1 cellular context compared by ENCODE assay signal in the genomic region with DNA sequence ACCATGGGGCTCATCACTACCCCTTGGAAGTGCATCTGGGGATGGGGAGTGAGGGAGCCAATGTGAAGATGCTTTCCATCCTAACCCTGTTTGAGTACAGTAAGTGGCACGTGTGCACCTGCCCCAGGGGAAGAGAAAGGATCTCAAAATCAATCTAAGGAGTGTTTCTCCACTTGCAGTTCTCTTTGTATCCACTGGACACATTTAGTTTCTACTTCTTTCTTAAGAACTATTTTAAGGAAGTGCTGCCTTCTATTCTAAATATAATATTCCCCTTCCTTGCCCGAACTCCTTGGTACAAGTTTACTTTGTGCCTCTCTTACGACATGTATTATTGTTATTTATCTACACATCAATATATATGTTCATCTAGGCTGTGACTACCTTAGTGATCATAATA.
TF ChIP-seq lines count a peak whose summit lies in the region.

No MANE protein-coding gene starts in this region.

TF ChIP-seq in IMR-90, 13 proteins besides CTCF, POLR2A, EP300 and RAD21:
- TF ChIP-seq MAFK (IDR thresholded peaks at IDR 0.05; ENCODE audit: low read depth, low read length) (no peak), CEBPB (IDR thresholded peaks at IDR 0.05; ENCODE audit: low read depth, low read length) (no peak), SMC3 (IDR thresholded peaks at IDR 0.05; ENCODE audit: low read depth, low read length) (no peak), RFX5 (IDR thresholded peaks at IDR 0.05; ENCODE audit: low read depth, low read length) (no peak), RCOR1 (IDR thresholded peaks at IDR 0.05; ENCODE audit: insufficient replicate concordance, low read length) (no peak), MAZ (IDR thresholded peaks at IDR 0.05; ENCODE audit: borderline replicate concordance, low read depth, low read length) (no peak), FOS (IDR thresholded peaks at IDR 0.05; ENCODE audit: low read depth, low read length) (no peak), MXI1 (IDR thresholded peaks at IDR 0.05; ENCODE audit: borderline replicate concordance, low read depth, low read length) (no peak), CHD1 (IDR thresholded peaks at IDR 0.05; ENCODE audit: low read depth, low read length) (no peak), BHLHE40 (IDR thresholded peaks at IDR 0.05; ENCODE audit: low read depth, low read length) (no peak), NFE2L2 (IDR thresholded peaks at IDR 0.05; ENCODE audit: low read depth, low read length) (no peak)
- TF ChIP-seq, protein P1, sequence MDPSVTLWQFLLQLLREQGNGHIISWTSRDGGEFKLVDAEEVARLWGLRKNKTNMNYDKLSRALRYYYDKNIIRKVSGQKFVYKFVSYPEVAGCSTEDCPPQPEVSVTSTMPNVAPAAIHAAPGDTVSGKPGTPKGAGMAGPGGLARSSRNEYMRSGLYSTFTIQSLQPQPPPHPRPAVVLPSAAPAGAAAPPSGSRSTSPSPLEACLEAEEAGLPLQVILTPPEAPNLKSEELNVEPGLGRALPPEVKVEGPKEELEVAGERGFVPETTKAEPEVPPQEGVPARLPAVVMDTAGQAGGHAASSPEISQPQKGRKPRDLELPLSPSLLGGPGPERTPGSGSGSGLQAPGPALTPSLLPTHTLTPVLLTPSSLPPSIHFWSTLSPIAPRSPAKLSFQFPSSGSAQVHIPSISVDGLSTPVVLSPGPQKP (IDR thresholded peaks at IDR 0.05; ENCODE audit: borderline replicate concordance, low read depth, low read length) = no peak
- TF ChIP-seq, protein P2, sequence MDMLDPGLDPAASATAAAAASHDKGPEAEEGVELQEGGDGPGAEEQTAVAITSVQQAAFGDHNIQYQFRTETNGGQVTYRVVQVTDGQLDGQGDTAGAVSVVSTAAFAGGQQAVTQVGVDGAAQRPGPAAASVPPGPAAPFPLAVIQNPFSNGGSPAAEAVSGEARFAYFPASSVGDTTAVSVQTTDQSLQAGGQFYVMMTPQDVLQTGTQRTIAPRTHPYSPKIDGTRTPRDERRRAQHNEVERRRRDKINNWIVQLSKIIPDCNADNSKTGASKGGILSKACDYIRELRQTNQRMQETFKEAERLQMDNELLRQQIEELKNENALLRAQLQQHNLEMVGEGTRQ (IDR thresholded peaks at IDR 0.05; ENCODE audit: low read depth, low read length) = no peak
